ENCODE assay signal across 18 cellular contexts in genomic region chr22:39643311-39644083, GRCh38.
"Had no signal": no experiment of that assay in that cellular context is flagged by ENCODE, and none has a peak within 500 bp of the region (broad histone marks: within the 10 kb centered on the region; RNA-seq: fewer than 3 reads in every experiment).

No MANE protein-coding gene starts in this region.

- H3K27ac ChIP-seq: right atrium auricular region, suprapubic skin had no signal

- H3K4me2 ChIP-seq: smooth muscle cell had no signal

- H3K9me3 ChIP-seq: suprapubic skin had no signal

- H3K27me3 ChIP-seq: right atrium auricular region had no signal

- H3K36me3 ChIP-seq: right atrium auricular region, suprapubic skin had no signal

- DNase-seq: activated CD4-positive, alpha-beta T cell treated with anti-CD3 and anti-CD28 coated beads for 4 hours; activated CD8-positive, alpha-beta T cell treated with anti-CD3 and anti-CD28 coated beads for 36 hours; activated gamma-delta T cell; activated T-cell treated with anti-CD3 and anti-CD28 coated beads, Interleukin-2, amount 50 U/mL, for 48 hours; kidney glomerular epithelial cell; mesendoderm; natural killer cell; occipital lobe; stimulated activated CD4-positive, alpha-beta T cell treated with anti-CD3 and anti-CD28 coated beads, Interleukin-4, amount 100 ng/mL, for 4 hours; stimulated activated CD8-positive, alpha-beta memory T cell treated with anti-CD3 and anti-CD28 coated beads, Interleukin-4, amount 100 ng/mL, for 48 hours; stimulated activated naive CD8-positive, alpha-beta T cell treated with anti-CD3 and anti-CD28 coated beads, Interleukin-15, Interleukin-2, amounts not matched to agents 100 U/mL and 50 U/mL, for 24 hours; T-helper 17 cell; trophoblast cell had no signal

- H3K4me1 ChIP-seq: right atrium auricular region, suprapubic skin had no signal

- H3K4me3 ChIP-seq: right atrium auricular region, smooth muscle cell, suprapubic skin had no signal

- ATAC-seq: activated CD8-positive, alpha-beta T cell treated with anti-CD3 and anti-CD28 coated beads for 36 hours; activated naive CD4-positive, alpha-beta T cell treated with anti-CD3 and anti-CD28 coated beads, Interleukin-2, amount 50 U/mL, for 72 hours; natural killer cell; stimulated activated naive CD8-positive, alpha-beta T cell treated with anti-CD3 and anti-CD28 coated beads, Interleukin-15, Interleukin-2, amounts not matched to agents 100 U/mL and 50 U/mL, for 24 hours; T-helper 17 cell; WTC11 had no signal
